Comparison of ENCODE assay signal across 13 cellular contexts in the genomic region with DNA sequence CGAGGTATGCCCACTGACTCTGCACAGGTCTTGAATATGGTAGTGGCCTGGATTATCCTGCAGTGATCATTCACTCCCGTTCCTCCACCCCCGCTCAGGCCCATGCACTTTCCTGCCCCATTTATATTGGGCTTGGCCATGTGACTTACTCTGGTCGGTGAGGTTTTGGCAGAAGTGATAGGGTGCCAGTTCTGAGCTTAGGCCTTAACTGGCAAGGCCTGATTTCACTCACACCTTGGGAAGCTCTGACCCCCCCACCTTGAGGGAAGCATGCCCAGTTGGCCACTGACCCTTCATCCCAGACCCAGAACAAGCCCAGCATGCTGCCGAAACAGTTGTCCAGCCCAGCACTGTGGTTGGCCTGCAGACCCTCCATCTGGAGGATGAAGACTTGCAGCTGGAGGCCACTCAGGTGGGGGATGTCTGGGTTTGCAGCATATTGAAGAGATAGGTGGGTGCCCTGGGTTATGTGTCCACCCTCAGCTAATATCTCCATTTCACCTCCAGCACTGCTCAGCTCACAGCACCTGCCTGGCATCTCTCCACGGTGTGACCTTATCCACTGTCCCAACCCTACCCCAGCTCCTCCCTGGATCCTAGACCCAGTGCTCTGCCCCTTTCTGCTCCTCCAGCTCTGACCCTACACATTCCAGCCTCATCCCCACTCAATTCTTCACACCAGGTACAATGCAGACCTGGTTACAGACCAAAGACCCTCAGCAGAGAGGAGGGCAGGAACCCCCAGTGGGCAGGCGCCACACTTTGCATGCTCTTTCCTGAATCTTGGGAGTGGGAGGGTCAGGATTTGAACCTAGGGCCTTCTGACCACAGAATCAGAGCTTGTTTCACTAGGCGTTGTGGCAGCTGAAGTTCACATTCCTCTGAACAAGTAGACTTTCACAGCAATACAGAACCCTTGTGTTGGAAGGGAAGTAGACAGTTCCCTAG.
DNase-seq lines count a peak whose midpoint lies in the region; ATAC-seq and TF ChIP-seq lines count a peak whose summit lies in the region.
"Had no signal": no experiment of that assay in that cellular context is flagged by ENCODE, and none has a peak within 500 bp of the region (broad histone marks: within the 10 kb centered on the region; RNA-seq: fewer than 3 reads in every experiment).

No MANE protein-coding gene starts in this region.

- H3K4me3 Mint-ChIP-seq in activated T-helper 1 cell treated with anti-CD3 and anti-CD28 coated beads, Interleukin-12 subunit alpha, Interleukin-12 subunit beta, Interleukin-2, Interleukin-4 antibody, amounts not matched to agents 30 ng/mL and 10 ng/mL and 1 ng/mL, durations not matched to agents 14 hours and 24 hours and 36 hours, result no peak overlapping the region
- peak overlapping the region; percentile 66 for H3K4me3 Mint-ChIP-seq in natural killer cell treated with Interleukin-12 subunit alpha and Interleukin-12 subunit beta and Interleukin-15 and Interleukin-18, amount 100 ng/mL, for 72 hours
- H3K4me3 Mint-ChIP-seq: nephron had no signal

- peak overlapping the region; percentile 62 for H3K27ac Mint-ChIP-seq in activated T-helper 1 cell treated with anti-CD3 and anti-CD28 coated beads, Interleukin-12 subunit alpha, Interleukin-12 subunit beta, Interleukin-2, Interleukin-4 antibody, amounts not matched to agents 30 ng/mL and 10 ng/mL and 1 ng/mL, durations not matched to agents 14 hours and 24 hours and 36 hours
- H3K27ac Mint-ChIP-seq in natural killer cell treated with Interleukin-12 subunit alpha and Interleukin-12 subunit beta and Interleukin-15 and Interleukin-18, amount 100 ng/mL, for 72 hours, result peak overlapping the region; percentile 85 to 96
- H3K27ac Mint-ChIP-seq: nephron had no signal

- peak; percentile 56 for DNase-seq in GM13977 (ENCODE audit: low spot score)
- DNase-seq in Karpas-422, result peak; percentile 83
- peak; percentile 52 for DNase-seq in activated T-helper 1 cell treated with anti-CD3 and anti-CD28 coated beads, Interleukin-12 subunit alpha, Interleukin-12 subunit beta, Interleukin-2, Interleukin-4 antibody, amounts not matched to agents 30 ng/mL and 10 ng/mL and 1 ng/mL, durations not matched to agents 14 hours and 24 hours and 36 hours (ENCODE audit: low spot score)
- DNase-seq in natural killer cell treated with Interleukin-12 subunit alpha and Interleukin-12 subunit beta and Interleukin-15 and Interleukin-18, amount 100 ng/mL, for 72 hours (ENCODE audit: low spot score), result no peak
- DNase-seq in globus pallidus (ENCODE audit: low spot score), result no peak
- DNase-seq in HCEC 1CT, result no peak
- DNase-seq: cerebellar nuclear complex, GF-D8, NCI-H2227 treated with DMSO at 0.1 percent for 48 hours had no signal

- H3K4me2 ChIP-seq in Karpas-422 (ENCODE audit: low read depth, low read length, poor library complexity, severe bottlenecking), result no peak overlapping the region

- H3K79me2 ChIP-seq in Karpas-422 (ENCODE audit: low read length), result no peaks in the 10 kb centered on the region

- H3K4me1 ChIP-seq in Karpas-422 (ENCODE audit: low read length), result no peaks in the 10 kb centered on the region

- no peak overlapping the region for H3K4me3 ChIP-seq in Karpas-422 (ENCODE audit: low read length)

- H3K36me3 Mint-ChIP-seq in activated T-helper 1 cell treated with anti-CD3 and anti-CD28 coated beads, Interleukin-12 subunit alpha, Interleukin-12 subunit beta, Interleukin-2, Interleukin-4 antibody, amounts not matched to agents 30 ng/mL and 10 ng/mL and 1 ng/mL, durations not matched to agents 14 hours and 24 hours and 36 hours (ENCODE audit: low read depth), result no peaks in the 10 kb centered on the region
- H3K36me3 Mint-ChIP-seq in natural killer cell treated with Interleukin-12 subunit alpha and Interleukin-12 subunit beta and Interleukin-15 and Interleukin-18, amount 100 ng/mL, for 72 hours, result peaks cover 21% of the 10 kb centered on the region

- peaks cover 37% of the 10 kb centered on the region for H3K9me3 Mint-ChIP-seq in activated T-helper 1 cell treated with anti-CD3 and anti-CD28 coated beads, Interleukin-12 subunit alpha, Interleukin-12 subunit beta, Interleukin-2, Interleukin-4 antibody, amounts not matched to agents 30 ng/mL and 10 ng/mL and 1 ng/mL, durations not matched to agents 14 hours and 24 hours and 36 hours
- H3K9me3 Mint-ChIP-seq in natural killer cell treated with Interleukin-12 subunit alpha and Interleukin-12 subunit beta and Interleukin-15 and Interleukin-18, amount 100 ng/mL, for 72 hours, result peaks cover 18% of the 10 kb centered on the region

- peaks cover 12% of the 10 kb centered on the region; the same call in 1 of the 2 replicates for H3K9me3 ChIP-seq in Karpas-422 (ENCODE audit: low read length)

- H3K36me3 ChIP-seq in Karpas-422 (ENCODE audit: insufficient read depth, low read length), result no peaks in the 10 kb centered on the region

- no peaks in the 10 kb centered on the region for H3K27me3 ChIP-seq in Karpas-422 (ENCODE audit: low read length)

- intact Hi-C loops in activated T-helper 1 cell treated with anti-CD3 and anti-CD28 coated beads, Interleukin-12 subunit alpha, Interleukin-12 subunit beta, Interleukin-2, Interleukin-4 antibody, amounts not matched to agents 30 ng/mL and 10 ng/mL and 1 ng/mL, durations not matched to agents 14 hours and 24 hours and 36 hours (cut with micrococcal nuclease), result loop anchor here (1.0 to 10.0 kb wide), 3 partner anchors 158 to 463 kb away; partner anchors contain the start of gene LHPP

- no peak overlapping the region for H3K9ac ChIP-seq in Karpas-422 (ENCODE audit: low read length)

- H3K27me3 Mint-ChIP-seq in activated T-helper 1 cell treated with anti-CD3 and anti-CD28 coated beads, Interleukin-12 subunit alpha, Interleukin-12 subunit beta, Interleukin-2, Interleukin-4 antibody, amounts not matched to agents 30 ng/mL and 10 ng/mL and 1 ng/mL, durations not matched to agents 14 hours and 24 hours and 36 hours (ENCODE audit: insufficient read depth), result no peaks in the 10 kb centered on the region
- peaks cover 0 to 4% of the 10 kb centered on the region in 2 donors for H3K27me3 Mint-ChIP-seq in natural killer cell treated with Interleukin-12 subunit alpha and Interleukin-12 subunit beta and Interleukin-15 and Interleukin-18, amount 100 ng/mL, for 72 hours

- ATAC-seq in natural killer cell treated with Interleukin-12 subunit alpha and Interleukin-12 subunit beta and Interleukin-15 and Interleukin-18, amount 100 ng/mL, for 72 hours, result peak; percentile 61 to 70
- no peak for ATAC-seq in GM21825 (IDR thresholded peaks at IDR 0.05; ENCODE audit: unreplicated experiment)
- ATAC-seq in GM21737 (IDR thresholded peaks at IDR 0.05; ENCODE audit: unreplicated experiment), result no peak

- H3K27ac ChIP-seq in Karpas-422 (ENCODE audit: low read length), result no peak overlapping the region
- H3K27ac ChIP-seq: HL-60 had no signal

- H4K20me1 ChIP-seq in Karpas-422 (ENCODE audit: insufficient read depth, low read depth, low read length), result no peaks in the 10 kb centered on the region; the same call in 1 of the 2 replicates

- TF ChIP-seq CTCF in GM13977 (IDR thresholded peaks at IDR 0.05; ENCODE audit: extremely low read depth, insufficient read depth, missing control alignments), result no peak

- H3K9me2 ChIP-seq in Karpas-422 (replicated peaks; ENCODE audit: insufficient read depth, low read length), result no peaks in the 10 kb centered on the region; the same call in 1 of the 2 replicates

- in situ Hi-C loops in GM13977 (cut with MboI; ENCODE audit: low pct_unique_long_range_greater_than_20kb, low sequenced_read_pairs, unreplicated experiment), result no loop called here

- no peaks in the 10 kb centered on the region for H3K4me1 Mint-ChIP-seq in activated T-helper 1 cell treated with anti-CD3 and anti-CD28 coated beads, Interleukin-12 subunit alpha, Interleukin-12 subunit beta, Interleukin-2, Interleukin-4 antibody, amounts not matched to agents 30 ng/mL and 10 ng/mL and 1 ng/mL, durations not matched to agents 14 hours and 24 hours and 36 hours (ENCODE audit: low read depth)
- peaks cover 34 to 49% of the 10 kb centered on the region in 2 donors for H3K4me1 Mint-ChIP-seq in natural killer cell treated with Interleukin-12 subunit alpha and Interleukin-12 subunit beta and Interleukin-15 and Interleukin-18, amount 100 ng/mL, for 72 hours (ENCODE audit: low read depth in 2 of 2)

- no peak overlapping the region for H2AFZ ChIP-seq in Karpas-422 (ENCODE audit: low read length)

Comparison
In these comparisons a context has a peak if more than half of its experiments do, and no peak if none do; other contexts are left out.
1. DNase-seq: peak in GM13977 (single experiment), Karpas-422 (single experiment) and activated T-helper 1 cell treated with anti-CD3 and anti-CD28 coated beads, Interleukin-12 subunit alpha, Interleukin-12 subunit beta, Interleukin-2, Interleukin-4 antibody, amounts not matched to agents 30 ng/mL and 10 ng/mL and 1 ng/mL, durations not matched to agents 14 hours and 24 hours and 36 hours (single experiment); none in natural killer cell treated with Interleukin-12 subunit alpha and Interleukin-12 subunit beta and Interleukin-15 and Interleukin-18, amount 100 ng/mL, for 72 hours (single experiment), globus pallidus (single experiment) and HCEC 1CT (single experiment).
2. ATAC-seq: peak in natural killer cell treated with Interleukin-12 subunit alpha and Interleukin-12 subunit beta and Interleukin-15 and Interleukin-18, amount 100 ng/mL, for 72 hours (2 of 2); none in GM21825 (single experiment) and GM21737 (single experiment).